Comparison of ENCODE assay signal across 8 cellular contexts in the genomic region with DNA sequence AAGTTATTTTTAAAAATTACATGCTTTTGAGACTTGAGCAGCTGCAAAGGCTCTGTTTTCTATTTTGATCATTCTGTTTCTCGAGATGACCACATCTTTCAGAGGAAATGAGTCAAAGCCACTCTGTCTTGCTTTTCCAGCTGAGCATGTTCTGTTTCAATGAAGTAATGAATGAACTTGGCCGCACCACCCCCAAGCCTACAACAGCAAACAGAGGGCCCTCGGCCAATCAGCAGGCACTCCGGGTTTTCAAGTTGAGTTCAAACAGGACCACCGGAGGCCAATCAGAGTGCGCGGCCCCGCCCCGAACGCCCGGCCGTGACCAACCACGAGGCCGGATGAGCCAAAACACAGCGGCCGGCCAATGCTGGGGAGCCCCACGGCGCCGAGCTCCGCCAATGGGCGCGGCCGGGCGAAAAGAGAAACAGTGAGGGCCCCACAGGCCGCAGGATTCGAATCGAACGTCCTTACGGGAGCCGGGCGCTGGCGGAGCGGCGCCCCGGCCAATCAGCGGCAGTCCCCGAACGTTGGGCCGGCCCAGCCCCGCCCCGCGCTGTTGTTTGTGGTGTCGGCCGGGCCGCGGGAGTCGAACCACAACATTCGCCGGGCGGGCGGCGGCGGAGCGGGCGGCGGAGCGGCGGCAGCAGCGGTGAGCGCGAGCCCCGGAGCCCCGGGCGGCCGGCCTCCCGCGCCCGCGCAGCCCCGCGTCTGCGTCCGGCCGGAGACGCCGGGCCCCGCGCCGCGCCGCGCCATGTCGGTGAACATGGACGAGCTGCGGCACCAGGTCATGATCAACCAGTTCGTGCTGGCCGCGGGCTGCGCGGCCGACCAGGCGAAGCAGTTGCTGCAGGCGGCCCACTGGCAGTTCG. TPM values are rescaled to one million over a fixed set of nuclear protein-coding genes. Genes with fewer than 3 reads are reported as not detected.
DNase-seq lines count a peak whose midpoint lies in the region; ATAC-seq, FAIRE-seq and TF ChIP-seq lines count a peak whose summit lies in the region.

A gene (plus strand): TSS at position 594 of the 869 bp plus-strand sequence. CDS start 158 bp downstream, at position 752.

- ATAC-seq in HG02981 (IDR thresholded peaks at IDR 0.05; ENCODE audit: unreplicated experiment) (peak; percentile 66), aorta (ENCODE audit: low FRiP score) (peak; percentile 98)

- 0% methylated on average over 46 to 94 of the region's 94 CpGs for WGBS in aorta, 2 donors

- H3K27me3 ChIP-seq in rectal smooth muscle tissue (ENCODE audit: control insufficient read depth, insufficient read depth, low read length) (no peaks in the 10 kb centered on the region), aorta (ENCODE audit: control insufficient read depth in 1 of 2, insufficient read depth in 2 of 2, low read length in 1 of 2) (no peaks in the 10 kb centered on the region)

- in situ Hi-C loops in astrocyte of the cerebellum (cut with HindIII; ENCODE audit: low sequenced_read_pairs): no loop called here

- H3K27ac ChIP-seq in rectal smooth muscle tissue (ENCODE audit: low read depth, low read length) (peak within 1 kb of the TSS; percentile 79), aorta (ENCODE audit: low read depth in 1 of 2, low read length in 2 of 2) (peak within 1 kb of the TSS; percentile 47 to 89)

- peak within 1 kb of the TSS; percentile 64 for H3K9ac ChIP-seq in rectal smooth muscle tissue (ENCODE audit: low read length)

- DNase-seq in GM18507 (ENCODE audit: extremely low spot score, insufficient read length, low read depth) (peak; percentile 75), NCI-H2029 treated with DMSO at 0.1 percent for 48 hours (lab: John Stamatoyannopoulos, UW) (peak; percentile 81), T-helper 9 cell (peak; percentile 96), astrocyte of the cerebellum (ENCODE audit: low read depth) (peak; percentile 100), hepatic stellate cell (ENCODE audit: low spot score) (peak; percentile 100), aorta (peak; percentile 100)

- peaks cover 14% of the 10 kb centered on the region for H3K4me1 ChIP-seq in rectal smooth muscle tissue (ENCODE audit: control insufficient read depth, insufficient read depth, low read length)
- no peaks in the 10 kb centered on the region for H3K4me1 ChIP-seq in aorta (ENCODE audit: control insufficient read depth in 1 of 2, insufficient read depth in 2 of 2, low read length in 2 of 2)

- FAIRE-seq in GM18507 (lab: Jason Lieb, UNC): peak; percentile 98

- H3K9me3 ChIP-seq in aorta (ENCODE audit: control insufficient read depth, low read length): no peaks in the 10 kb centered on the region

- no peak for TF ChIP-seq CTCF in astrocyte of the cerebellum (IDR thresholded peaks at IDR 0.05; ENCODE audit: low read depth, low read length, missing control alignments)

- H3K36me3 ChIP-seq in rectal smooth muscle tissue (ENCODE audit: control insufficient read depth, insufficient read depth, low read length) (no peaks in the 10 kb centered on the region), aorta (ENCODE audit: control insufficient read depth in 1 of 2, insufficient read depth in 2 of 2, low read length in 1 of 2) (no peaks in the 10 kb centered on the region)

- H3K4me3 ChIP-seq in astrocyte of the cerebellum (ENCODE audit: low read depth, low read length) (peak within 1 kb of the TSS; percentile 78), rectal smooth muscle tissue (ENCODE audit: low read length) (peak within 1 kb of the TSS; percentile 81), aorta (ENCODE audit: low read length in 2 of 2) (peak within 1 kb of the TSS; percentile 97 to 98)

- intact Hi-C loops in aorta (cut with DNase I): no loop called here

RNA-seq across cellular contexts. Expression of the gene that starts here (rescaled TPM):
- 10 to 100 TPM; 25.8 to 30.2 TPM for total RNA-seq in aorta
- polyA plus RNA-seq in aorta: 10 to 100 TPM; 23.2 to 27.7 TPM

Comparison
In these comparisons a context has a peak if more than half of its experiments do, and no peak if none do; other contexts are left out.
1. Peak in every context shown above with its lines: DNase-seq, ATAC-seq, H3K4me3 ChIP-seq and H3K27ac ChIP-seq.